20 cellular contexts compared by ENCODE assay signal in genomic region chr21:45091540-45092322, GRCh38. TPM values are rescaled to one million over a fixed set of nuclear protein-coding genes. Genes with fewer than 3 reads are reported as not detected.
DNase-seq lines count a peak whose midpoint lies in the region; ATAC-seq and TF ChIP-seq lines count a peak whose summit lies in the region.
"Had no signal": no experiment of that assay in that cellular context is flagged by ENCODE, and none has a peak within 500 bp of the region (broad histone marks: within the 10 kb centered on the region; RNA-seq: fewer than 3 reads in every experiment).

No MANE protein-coding gene starts in this region.

- DNase-seq in left ventricle myocardium inferior (no peak), Right ventricle myocardium inferior (ENCODE audit: missing footprints) (no peak), NCI-H446 treated with DMSO at 0.1 percent for 48 hours (lab: John Stamatoyannopoulos, UW) (peak; percentile 18), esophagus muscularis mucosa (ENCODE audit: extremely low spot score) (no peak), upper lobe of left lung (no peak), NK-92 (lab: John Stamatoyannopoulos, UW; ENCODE audit: unreplicated experiment) (no peak), thyroid gland (no peak)
- DNase-seq: activated CD8-positive, alpha-beta T cell treated with anti-CD3 and anti-CD28 coated beads for 36 hours; Calu3; colonic mucosa; immature natural killer cell; KBM-7; NCI-H1436; PC-3; stimulated activated naive CD4-positive, alpha-beta T cell treated with Interleukin-2 at 50 U/mL for 16 hours had no signal

- TF ChIP-seq POLR2A in esophagus muscularis mucosa (IDR thresholded peaks at IDR 0.05; ENCODE audit: low read depth): no peak
- no peak for TF ChIP-seq POLR2A in upper lobe of left lung (IDR thresholded peaks at IDR 0.05)
- no peak for TF ChIP-seq POLR2A in thyroid gland (IDR thresholded peaks at IDR 0.05)

- no peak for TF ChIP-seq CTCF in left ventricle myocardium inferior (IDR thresholded peaks at IDR 0.05; ENCODE audit: borderline replicate concordance)
- no peak for TF ChIP-seq CTCF in esophagus muscularis mucosa (IDR thresholded peaks at IDR 0.05)
- no peak for TF ChIP-seq CTCF in upper lobe of left lung (IDR thresholded peaks at IDR 0.05)
- TF ChIP-seq CTCF in thyroid gland (IDR thresholded peaks at IDR 0.05): no peak

- H3K9me3 ChIP-seq in left ventricle myocardium inferior (replicated peaks) (no peaks in the 10 kb centered on the region), esophagus muscularis mucosa (no peaks in the 10 kb centered on the region), upper lobe of left lung (no peaks in the 10 kb centered on the region), thyroid gland (no peaks in the 10 kb centered on the region)
- H3K9me3 ChIP-seq: adrenal gland, colonic mucosa, neutrophil had no signal

- WGBS in esophagus muscularis mucosa: 36% methylated on average over 7 of the region's 7 CpGs
- WGBS in upper lobe of left lung, 2 donors: 48 to 55% methylated on average over 7 of the region's 7 CpGs
- WGBS in thyroid gland, 2 donors: 57 to 64% methylated on average over 7 of the region's 7 CpGs

- H3K27ac ChIP-seq in left ventricle myocardium inferior (replicated peaks) (peak overlapping the region; percentile 90), esophagus muscularis mucosa (replicated peaks in 1 of 4) (peak overlapping the region; percentile 12 to 74 (median 52)), upper lobe of left lung (peak overlapping the region in 3 of 4 donors; percentile 70 to 77 (median 71)), thyroid gland (no peak overlapping the region)
- H3K27ac ChIP-seq: adrenal gland, colonic mucosa, HL-60, neutrophil, VCaP had no signal

- TF ChIP-seq EP300 in esophagus muscularis mucosa (IDR thresholded peaks at IDR 0.05) (no peak), upper lobe of left lung (IDR thresholded peaks at IDR 0.05) (no peak)

- ATAC-seq in Right ventricle myocardium inferior (no peak), upper lobe of left lung (ENCODE audit: low FRiP score in 2 of 2) (no peak), HG03097 (IDR thresholded peaks at IDR 0.05; ENCODE audit: low FRiP score, unreplicated experiment) (no peak)
- ATAC-seq: activated CD8-positive, alpha-beta T cell treated with anti-CD3 and anti-CD28 coated beads for 36 hours; PC-3 had no signal

- peaks cover 71% of the 10 kb centered on the region for H3K4me1 ChIP-seq in left ventricle myocardium inferior
- H3K4me1 ChIP-seq in esophagus muscularis mucosa: peaks cover 54 to 100% (median 83%) of the 10 kb centered on the region in 4 donors
- H3K4me1 ChIP-seq in upper lobe of left lung: peaks cover 51 to 64% (median 57%) of the 10 kb centered on the region in 4 donors
- H3K4me1 ChIP-seq in thyroid gland: peaks cover 0 to 2% of the 10 kb centered on the region in 2 donors
- H3K4me1 ChIP-seq: colonic mucosa had no signal

- no peak overlapping the region for H3K4me3 ChIP-seq in left ventricle myocardium inferior
- no peak overlapping the region for H3K4me3 ChIP-seq in esophagus muscularis mucosa
- no peak overlapping the region for H3K4me3 ChIP-seq in upper lobe of left lung
- no peak overlapping the region for H3K4me3 ChIP-seq in thyroid gland (replicated peaks in 1 of 3)
- H3K4me3 ChIP-seq: adrenal gland, colonic mucosa had no signal

- H3K36me3 ChIP-seq in left ventricle myocardium inferior (no peaks in the 10 kb centered on the region), esophagus muscularis mucosa (no peaks in the 10 kb centered on the region), upper lobe of left lung (no peaks in the 10 kb centered on the region), thyroid gland (no peaks in the 10 kb centered on the region)
- H3K36me3 ChIP-seq: adrenal gland, colonic mucosa, neutrophil had no signal

- H3K27me3 ChIP-seq in left ventricle myocardium inferior (ENCODE audit: low read depth): no peaks in the 10 kb centered on the region
- H3K27me3 ChIP-seq in esophagus muscularis mucosa: no peaks in the 10 kb centered on the region
- no peaks in the 10 kb centered on the region for H3K27me3 ChIP-seq in upper lobe of left lung
- no peaks in the 10 kb centered on the region for H3K27me3 ChIP-seq in thyroid gland
- H3K27me3 ChIP-seq: adrenal gland, colonic mucosa had no signal

- intact Hi-C loops in left ventricle myocardium inferior (cut with micrococcal nuclease) (no loop called here), Right ventricle myocardium inferior (cut with DNase I) (loop anchor here (5.0 kb wide), 1 partner anchor 36 kb away; no protein-coding TSS in a partner anchor), esophagus muscularis mucosa (cut with DNase I) (no loop called here), thyroid gland (cut with DNase I) (no loop called here)

RNA-seq across cellular contexts. Expression of gene ADARB1, which starts 17.4 kb away (rescaled TPM):
- total RNA-seq in left ventricle myocardium inferior (15.5 TPM), Right ventricle myocardium inferior (15.1 TPM), esophagus muscularis mucosa (100 to 1,000 TPM; 107 to 231 (median 201) TPM), upper lobe of left lung (10 to 100 TPM; 26.5 to 94.3 (median 42.4) TPM), thyroid gland (10 to 100 TPM in 2 of 4 donors, 1 to 10 TPM in 2; 5.0 to 20.2 (median 10.1) TPM)

Comparison
In these comparisons a context has a peak if more than half of its experiments do, and no peak if none do; other contexts are left out.
1. H3K27ac ChIP-seq: peak in left ventricle myocardium inferior (single experiment), esophagus muscularis mucosa (4 of 4) and upper lobe of left lung (3 of 4); none in thyroid gland (0 of 3).